In genomic region chr4:177419416-177419815, GRCh38 we compare ENCODE assay signal across 23 cellular contexts.
"Had no signal": no experiment of that assay in that cellular context is flagged by ENCODE, and none has a peak within 500 bp of the region (broad histone marks: within the 10 kb centered on the region; RNA-seq: fewer than 3 reads in every experiment).

No MANE protein-coding gene starts in this region.

- DNase-seq: IMR-90, Karpas-422, KG1, MG63, NCI-H1092, NCI-H1105 treated with DMSO at 0.1 percent for 48 hours, NCI-H1417 treated with DMSO at 0.1 percent for 48 hours, NCI-H187, NCI-H2029, NCI-H2081 treated with DMSO at 0.1 percent for 48 hours, NCI-H2171, NCI-H226, NCI-H446, NCI-H510A, NCI-H524 treated with DMSO at 0.1 percent for 48 hours, NCI-H69, NCI-H774, Right ventricle myocardium superior, RPMI8226, SIG-M5 had no signal

- H3K36me3 ChIP-seq: MG63, SJSA1 had no signal

- H3K27ac ChIP-seq: SJSA1, SK-N-MC had no signal

- H3K4me3 ChIP-seq: MG63, SJSA1, SK-N-MC had no signal

- H3K27me3 ChIP-seq: MG63, SJSA1 had no signal

- H3K4me1 ChIP-seq: SJSA1 had no signal

- H3K9me3 ChIP-seq: SJSA1 had no signal

- ATAC-seq: HepG2 had no signal
